ENCODE assay signal across 23 cellular contexts in the genomic region with DNA sequence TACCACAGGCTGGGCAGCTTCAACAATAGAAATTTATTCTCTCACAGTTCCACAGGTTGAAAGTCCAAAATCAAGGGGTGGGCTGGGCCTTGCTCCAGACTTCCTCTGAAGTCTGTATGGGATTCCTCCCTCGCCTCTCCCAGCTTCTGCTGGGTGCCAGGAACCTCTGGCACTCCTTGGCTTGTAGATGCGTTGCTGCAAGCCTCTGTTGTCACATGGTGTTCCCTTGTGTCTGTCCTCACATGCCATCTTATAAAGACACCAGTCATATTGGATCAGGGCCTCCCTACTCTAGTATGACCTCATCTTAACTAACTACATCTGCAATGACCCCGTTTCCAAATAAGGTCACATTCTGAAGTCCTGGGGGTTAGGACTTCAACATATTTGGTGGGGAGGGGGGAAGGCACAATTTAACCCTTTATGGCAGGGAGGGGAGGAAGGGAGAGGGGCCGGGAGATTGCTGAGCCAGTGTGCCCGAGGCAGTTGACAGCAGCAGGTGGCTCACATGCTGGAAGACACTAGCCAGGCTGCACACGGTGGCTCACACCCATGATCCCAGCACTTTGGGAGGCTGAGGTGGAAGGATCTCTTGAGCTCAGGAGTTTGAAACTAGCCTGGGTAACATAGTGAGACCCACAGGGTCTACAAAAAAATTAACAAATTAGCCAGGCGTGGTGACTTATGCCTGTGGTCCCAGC. TPM values are rescaled to one million over a fixed set of nuclear protein-coding genes. Genes with fewer than 3 reads are reported as not detected.
A peak's percentile ranks its signal among the peaks of the same experiment; 100 is the strongest.
DNase-seq lines count a peak whose midpoint lies in the region; ATAC-seq, FAIRE-seq and TF ChIP-seq lines count a peak whose summit lies in the region.
"Had no signal": no experiment of that assay in that cellular context is flagged by ENCODE, and none has a peak within 500 bp of the region (broad histone marks: within the 10 kb centered on the region; RNA-seq: fewer than 3 reads in every experiment).

No MANE protein-coding gene starts in this region.

- H3K36me3 ChIP-seq in K562 (ENCODE audit: control insufficient read depth, insufficient read depth, low read length) (peaks cover 98% of the 10 kb centered on the region), left ventricle myocardium inferior (peaks cover 98% of the 10 kb centered on the region), SJCRH30 (peaks cover 78% of the 10 kb centered on the region)

- no TSS peak for BruUV-seq in K562 (replicated peaks; lab: Mats Ljungman, UMichigan)

- H3K79me2 ChIP-seq in K562 (ENCODE audit: control insufficient read depth, insufficient read depth, low read length), result no peaks in the 10 kb centered on the region

- FAIRE-seq in K562 (lab: Jason Lieb, UNC), result no peak
- FAIRE-seq: GM12878, RCC 7860 had no signal

- H4K20me1 ChIP-seq in K562 (replicated peaks; ENCODE audit: control insufficient read depth, insufficient read depth, low read length), result no peaks in the 10 kb centered on the region; the same call in 1 of the 2 replicates

- TF ChIP-seq EP300 in K562 (IDR thresholded peaks at IDR 0.05; ENCODE audit: low read length), result no peak

- H3K4me1 Mint-ChIP-seq in activated T-cell treated with anti-CD3 and anti-CD28 coated beads, Interleukin-2, amount 50 U/mL, for 24 hours (ENCODE audit: low read depth), result peaks cover 34% of the 10 kb centered on the region
- H3K4me1 Mint-ChIP-seq: B cell had no signal

- peaks cover 0 to 14% of the 10 kb centered on the region in 2 experiments; a peak in 2 of 5 replicates for H3K4me1 ChIP-seq in K562 (replicated peaks in 1 of 2; ENCODE audit: control insufficient read depth in 2 of 2, insufficient read depth in 2 of 2, low read length in 2 of 2)
- peaks cover 13% of the 10 kb centered on the region for H3K4me1 ChIP-seq in left ventricle myocardium inferior
- H3K4me1 ChIP-seq in SJCRH30, result no peaks in the 10 kb centered on the region

- no peak for TF ChIP-seq CTCF in K562 (IDR thresholded peaks at IDR 0.05 in 2 of 3, conservative IDR thresholded peaks at IDR 0.05 in 1 of 3; ENCODE audit: insufficient read depth in 2 of 3, low read depth in 1 of 3, low read length in 3 of 3)
- no peak for TF ChIP-seq CTCF in left ventricle myocardium inferior (IDR thresholded peaks at IDR 0.05; ENCODE audit: borderline replicate concordance)

- TF ChIP-seq RAD21 in K562 (CRISPR knock-in tag; conservative IDR thresholded peaks at IDR 0.05 in 1 of 2, IDR thresholded peaks at IDR 0.05 in 1 of 2), result no peak

- DNase-seq in activated T-cell treated with anti-CD3 and anti-CD28 coated beads, Interleukin-2, amount 50 U/mL, for 24 hours, result no peak
- DNase-seq in activated T-cell treated with anti-CD3 and anti-CD28 coated beads, Interleukin-2, amount 50 U/mL, for 48 hours, result no peak
- DNase-seq in K562 (ENCODE audit: extremely low read depth in 1 of 4, low spot score in 3 of 4), result no peak
- no peak for DNase-seq in left ventricle myocardium inferior
- DNase-seq in sciatic nerve (ENCODE audit: low spot score), result no peak
- no peak for DNase-seq in NOMO-1 treated with DMSO at 0.1 percent for 48 hours (lab: John Stamatoyannopoulos, UW; ENCODE audit: unreplicated experiment)
- DNase-seq in SJCRH30, result no peak
- DNase-seq in activated naive CD4-positive, alpha-beta T cell treated with anti-CD3 and anti-CD28 coated beads, Interleukin-2, amount 50 U/mL, for 72 hours (ENCODE audit: low spot score in 2 of 2), result no peak
- DNase-seq: CD4-positive, CD25-positive, alpha-beta regulatory T cell; COR-L47; EL; GOT3; KG1; NCI-H1105 treated with DMSO at 0.1 percent for 48 hours; NCI-H1694; NCI-H510A; NCI-H748 treated with DMSO at 0.1 percent for 48 hours; NK-92 treated with Interleukin-12 subunit alpha and Interleukin-12 subunit beta, amount 100 ng/mL, for 24 hours; SHP77 treated with DMSO at 0.1 percent for 48 hours had no signal

- WGBS in K562 (ENCODE audit: insufficient coverage, low coverage, missing lambda C conversion rate), result 88% methylated on average over 7 of the region's 7 CpGs

- H2AFZ ChIP-seq in K562 (ENCODE audit: low read depth, low read length), result no peak overlapping the region

- H3K27ac Mint-ChIP-seq in activated T-cell treated with anti-CD3 and anti-CD28 coated beads, Interleukin-2, amount 50 U/mL, for 24 hours, result peak overlapping the region; percentile 68
- peak overlapping the region in 1 of 2 donors; percentile 46 for H3K27ac Mint-ChIP-seq in activated naive CD4-positive, alpha-beta T cell treated with anti-CD3 and anti-CD28 coated beads, Interleukin-2, amount 50 U/mL, for 72 hours
- H3K27ac Mint-ChIP-seq: B cell had no signal

- H3K27me3 ChIP-seq in K562 (ENCODE audit: control insufficient read depth in 2 of 2, insufficient read depth in 2 of 2, low read length in 2 of 2) (no peaks in the 10 kb centered on the region), left ventricle myocardium inferior (ENCODE audit: low read depth) (no peaks in the 10 kb centered on the region), SJCRH30 (no peaks in the 10 kb centered on the region)

- no peak overlapping the region for H3K4me3 ChIP-seq in K562
- H3K4me3 ChIP-seq in left ventricle myocardium inferior, result no peak overlapping the region
- H3K4me3 ChIP-seq in SJCRH30, result no peak overlapping the region
- H3K4me3 ChIP-seq: GM12878 had no signal

- H3K9me1 ChIP-seq in K562 (ENCODE audit: control insufficient read depth, insufficient read depth, low read length), result no peaks in the 10 kb centered on the region

- CTCF ChIA-PET in K562 (lab: Yijun Ruan, JAX; ENCODE audit: low intra/inter-chr PET ratio), result interaction anchor here (0.6 kb wide), 1 partner anchor 247 kb away, joined by 3 read pairs; no protein-coding TSS in a partner anchor

- no peak overlapping the region for H3K4me2 ChIP-seq in K562 (ENCODE audit: insufficient read depth, low read length)

- H3K9ac ChIP-seq in K562 (ENCODE audit: insufficient read depth in 1 of 2, low read depth in 2 of 2, low read length in 2 of 2), result 0 out of 4 replicates have a peak overlapping the region, but pooled peaks of 1 of the 2 experiments have one; percentile 33

- POLR2A ChIA-PET in K562 (lab: Yijun Ruan, JAX), result interaction anchor here (0.9 to 2.1 kb wide), 2 partner anchors 9 to 18 kb away, joined by 3 to 7 read pairs; no protein-coding TSS in a partner anchor

- H3K9me3 ChIP-seq in K562 (replicated peaks; ENCODE audit: control insufficient read depth, insufficient read depth, low read depth, low read length) (no peaks in the 10 kb centered on the region), left ventricle myocardium inferior (replicated peaks) (no peaks in the 10 kb centered on the region), SJCRH30 (replicated peaks) (no peaks in the 10 kb centered on the region)

- ATAC-seq in K562 (no peak), sciatic nerve (peak; percentile 62)
- no peak for ATAC-seq in activated naive CD4-positive, alpha-beta T cell treated with anti-CD3 and anti-CD28 coated beads, Interleukin-2, amount 50 U/mL, for 72 hours
- ATAC-seq: GM12878, HCT116 had no signal

- no peak for TF ChIP-seq POLR2A in K562 (conservative IDR thresholded peaks at IDR 0.05)

- peaks cover 99% of the 10 kb centered on the region for H3K36me3 Mint-ChIP-seq in activated T-cell treated with anti-CD3 and anti-CD28 coated beads, Interleukin-2, amount 50 U/mL, for 24 hours (ENCODE audit: low read depth)
- peaks cover 17 to 19% of the 10 kb centered on the region in 2 donors for H3K36me3 Mint-ChIP-seq in activated naive CD4-positive, alpha-beta T cell treated with anti-CD3 and anti-CD28 coated beads, Interleukin-2, amount 50 U/mL, for 72 hours

- H3K27me3 Mint-ChIP-seq in activated T-cell treated with anti-CD3 and anti-CD28 coated beads, Interleukin-2, amount 50 U/mL, for 24 hours, result no peaks in the 10 kb centered on the region
- H3K27me3 Mint-ChIP-seq: B cell; CD4-positive, CD25-positive, alpha-beta regulatory T cell had no signal

- H3K4me3 Mint-ChIP-seq in activated T-cell treated with anti-CD3 and anti-CD28 coated beads, Interleukin-2, amount 50 U/mL, for 24 hours, result no peak overlapping the region
- H3K4me3 Mint-ChIP-seq: B cell; CD4-positive, CD25-positive, alpha-beta regulatory T cell had no signal

- H3K9me3 Mint-ChIP-seq in activated T-cell treated with anti-CD3 and anti-CD28 coated beads, Interleukin-2, amount 50 U/mL, for 24 hours, result no peaks in the 10 kb centered on the region
- no peaks in the 10 kb centered on the region for H3K9me3 Mint-ChIP-seq in activated naive CD4-positive, alpha-beta T cell treated with anti-CD3 and anti-CD28 coated beads, Interleukin-2, amount 50 U/mL, for 72 hours
- H3K9me3 Mint-ChIP-seq: CD4-positive, CD25-positive, alpha-beta regulatory T cell had no signal

- intact Hi-C loops in K562 (cut with micrococcal nuclease), result no loop called here
- intact Hi-C loops in left ventricle myocardium inferior (cut with micrococcal nuclease), result no loop called here
- intact Hi-C loops in sciatic nerve (cut with DNase I), result no loop called here

- H3K27ac ChIP-seq in K562 (ENCODE audit: extremely low read depth, low read depth, low read length) (no peak overlapping the region), left ventricle myocardium inferior (replicated peaks) (peak overlapping the region; percentile 1), SJCRH30 (no peak overlapping the region)

- in situ Hi-C loops in K562 (cut with MboI), result no loop called here

RNA-seq across cellular contexts. Expression of gene ZNF282, which starts 18.8 kb away (rescaled TPM):
- 64.6 and 106 TPM in 2 replicates for total RNA-seq in K562 (2011; cell fraction: chromatin; rRNA removed; ENCODE audit: low replicate concordance)
- 55.3 and 74.2 TPM in 2 replicates for total RNA-seq in K562 (2011; cell fraction: nucleolus; rRNA removed)
- 39.4 and 48.6 TPM in 2 replicates for total RNA-seq in K562 (2011; cell fraction: nucleoplasm; rRNA removed)
- total RNA-seq in K562 (2014; rRNA removed), result 32.7 and 38.1 TPM in 2 replicates
- 11.2 and 13.2 TPM in 2 replicates for total RNA-seq in K562 (2014; rRNA removed; fragmentation: Illumina TruSeq; extraction: Trizol)
- total RNA-seq in K562 (2015; rRNA removed; fragmentation: Illumina TruSeq; extraction: Trizol), result 19.0 and 20.0 TPM in 2 replicates
- 54.6 and 58.6 TPM in 2 replicates for total RNA-seq in K562 (2021)
- polyA plus RNA-seq in K562 (2011; rRNA removed), result 13.2 and 23.4 TPM in 2 replicates
- 19.3 and 29.6 TPM in 2 replicates for polyA plus RNA-seq in K562 (2011; cell fraction: cytosol; rRNA removed)
- polyA plus RNA-seq in K562 (2011; cell fraction: nucleus; rRNA removed), result 33.7 and 56.0 TPM in 2 replicates
- 27.1 and 39.5 TPM in 2 replicates for polyA plus RNA-seq in K562 (2012)
- polyA plus RNA-seq in K562 (2014; fragmentation: Illumina TruSeq; extraction: Trizol), result 17.4 and 25.2 TPM in 2 replicates
- polyA plus RNA-seq in K562 (2014; fragmentation: Nextera tagmentation; extraction: Ambion mirVana), result 1 to 10 TPM in 1 of 2 experiments, under 1 TPM in 1; 0.76 to 1.3 TPM
- 25.5 and 37.8 TPM in 2 replicates for polyA plus RNA-seq in K562 (2014; rRNA removed)
- 18.7 and 25.1 TPM in 2 replicates for polyA minus RNA-seq in K562 (2011; rRNA and poly(A)+ RNA removed)
- 23.8 and 33.7 TPM in 2 replicates for polyA minus RNA-seq in K562 (2011; cell fraction: cytosol; rRNA and poly(A)+ RNA removed)
- polyA minus RNA-seq in K562 (2011; cell fraction: nucleus; rRNA and poly(A)+ RNA removed), result 27.5 and 33.3 TPM in 2 replicates
- 15.0 TPM for total RNA-seq in left ventricle myocardium inferior
- 27.2 TPM for total RNA-seq in sciatic nerve
- 21.0 and 27.5 TPM in 2 replicates for total RNA-seq in SJCRH30 (2014; rRNA removed; shearing (Covaris generic))
- total RNA-seq in activated naive CD4-positive, alpha-beta T cell treated with anti-CD3 and anti-CD28 coated beads, Interleukin-2, amount 50 U/mL, for 72 hours, result 10 to 100 TPM; 23.5 to 35.6 TPM

RNA-seq across cellular contexts. Expression of gene ZNF212, which starts 25.3 kb away (rescaled TPM):
- 27.2 and 40.3 TPM in 2 replicates for total RNA-seq in K562 (2011; cell fraction: chromatin; rRNA removed; ENCODE audit: low replicate concordance)
- total RNA-seq in K562 (2011; cell fraction: nucleolus; rRNA removed), result 25.4 and 28.3 TPM in 2 replicates
- total RNA-seq in K562 (2011; cell fraction: nucleoplasm; rRNA removed), result 21.7 and 25.2 TPM in 2 replicates
- 10.2 and 10.7 TPM in 2 replicates for total RNA-seq in K562 (2014; rRNA removed)
- 6.5 and 7.1 TPM in 2 replicates for total RNA-seq in K562 (2014; rRNA removed; fragmentation: Illumina TruSeq; extraction: Trizol)
- total RNA-seq in K562 (2015; rRNA removed; fragmentation: Illumina TruSeq; extraction: Trizol), result 5.6 and 6.3 TPM in 2 replicates
- 18.0 and 21.4 TPM in 2 replicates for total RNA-seq in K562 (2021)
- polyA plus RNA-seq in K562 (2011; rRNA removed), result 7.2 and 13.3 TPM in 2 replicates
- polyA plus RNA-seq in K562 (2011; cell fraction: cytosol; rRNA removed), result 5.8 and 8.6 TPM in 2 replicates
- 21.0 and 21.8 TPM in 2 replicates for polyA plus RNA-seq in K562 (2011; cell fraction: nucleus; rRNA removed)
- polyA plus RNA-seq in K562 (2012), result 13.3 and 14.1 TPM in 2 replicates
- polyA plus RNA-seq in K562 (2014; fragmentation: Illumina TruSeq; extraction: Trizol), result 11.2 and 14.2 TPM in 2 replicates
- polyA plus RNA-seq in K562 (2014; fragmentation: Nextera tagmentation; extraction: Ambion mirVana), result 1 to 10 TPM; 1.8 to 1.9 TPM
- polyA plus RNA-seq in K562 (2014; rRNA removed), result 11.6 and 14.1 TPM in 2 replicates
- 5.9 and 6.0 TPM in 2 replicates for polyA minus RNA-seq in K562 (2011; rRNA and poly(A)+ RNA removed)
- 4.8 and 5.8 TPM in 2 replicates for polyA minus RNA-seq in K562 (2011; cell fraction: cytosol; rRNA and poly(A)+ RNA removed)
- polyA minus RNA-seq in K562 (2011; cell fraction: nucleus; rRNA and poly(A)+ RNA removed), result 7.9 and 12.3 TPM in 2 replicates
- total RNA-seq in left ventricle myocardium inferior, result 5.4 TPM
- total RNA-seq in sciatic nerve, result 13.2 TPM
- total RNA-seq in SJCRH30 (2014; rRNA removed; shearing (Covaris generic)), result 10.0 and 11.5 TPM in 2 replicates
- total RNA-seq in activated naive CD4-positive, alpha-beta T cell treated with anti-CD3 and anti-CD28 coated beads, Interleukin-2, amount 50 U/mL, for 72 hours, result 10 to 100 TPM; 12.1 to 13.3 TPM

RNA-seq across cellular contexts. Expression of gene ZNF783, which starts 47.8 kb away (rescaled TPM):
- 23.2 and 45.5 TPM in 2 replicates for total RNA-seq in K562 (2011; cell fraction: chromatin; rRNA removed; ENCODE audit: low replicate concordance)
- 23.9 and 27.2 TPM in 2 replicates for total RNA-seq in K562 (2011; cell fraction: nucleolus; rRNA removed)
- total RNA-seq in K562 (2011; cell fraction: nucleoplasm; rRNA removed), result 21.1 and 22.8 TPM in 2 replicates
- 6.9 and 7.8 TPM in 2 replicates for total RNA-seq in K562 (2014; rRNA removed)
- total RNA-seq in K562 (2014; rRNA removed; fragmentation: Illumina TruSeq; extraction: Trizol), result 3.1 and 3.2 TPM in 2 replicates
- 5.0 and 5.1 TPM in 2 replicates for total RNA-seq in K562 (2015; rRNA removed; fragmentation: Illumina TruSeq; extraction: Trizol)
- total RNA-seq in K562 (2021), result 9.5 and 11.2 TPM in 2 replicates
- 8.9 and 10.0 TPM in 2 replicates for polyA plus RNA-seq in K562 (2011; rRNA removed)
- polyA plus RNA-seq in K562 (2011; cell fraction: cytosol; rRNA removed), result 9.5 and 9.8 TPM in 2 replicates
- polyA plus RNA-seq in K562 (2011; cell fraction: nucleus; rRNA removed), result 42.7 and 51.9 TPM in 2 replicates
- polyA plus RNA-seq in K562 (2012), result 4.8 and 8.8 TPM in 2 replicates
- polyA plus RNA-seq in K562 (2014; fragmentation: Illumina TruSeq; extraction: Trizol), result 5.1 and 5.4 TPM in 2 replicates
- 1 to 10 TPM in 1 of 2 experiments, under 1 TPM in 1; 0.66 to 1.4 TPM for polyA plus RNA-seq in K562 (2014; fragmentation: Nextera tagmentation; extraction: Ambion mirVana)
- polyA plus RNA-seq in K562 (2014; rRNA removed), result 9.3 and 10.2 TPM in 2 replicates
- polyA minus RNA-seq in K562 (2011; rRNA and poly(A)+ RNA removed), result 4.7 and 5.2 TPM in 2 replicates
- polyA minus RNA-seq in K562 (2011; cell fraction: cytosol; rRNA and poly(A)+ RNA removed), result 4.0 and 4.6 TPM in 2 replicates
- 9.8 and 14.9 TPM in 2 replicates for polyA minus RNA-seq in K562 (2011; cell fraction: nucleus; rRNA and poly(A)+ RNA removed)
- total RNA-seq in left ventricle myocardium inferior, result 4.5 TPM
- total RNA-seq in sciatic nerve, result 32.1 TPM
- 10.8 and 11.9 TPM in 2 replicates for total RNA-seq in SJCRH30 (2014; rRNA removed; shearing (Covaris generic))
- 10 to 100 TPM in 1 of 2 donors, 1 to 10 TPM in 1; 7.6 to 18.2 TPM for total RNA-seq in activated naive CD4-positive, alpha-beta T cell treated with anti-CD3 and anti-CD28 coated beads, Interleukin-2, amount 50 U/mL, for 72 hours
